8 cellular contexts compared by ENCODE assay signal in genomic region chr6:18323935-18324707, GRCh38. TPM values are rescaled to one million over a fixed set of nuclear protein-coding genes. Genes with fewer than 3 reads are reported as not detected.
DNase-seq lines count a peak whose midpoint lies in the region; ATAC-seq, FAIRE-seq and TF ChIP-seq lines count a peak whose summit lies in the region.

No MANE protein-coding gene starts in this region.

- 26 to 33% (median 27%) methylated on average over 8 of the region's 8 CpGs for WGBS in small intestine, 3 donors

- H3K4me3 Mint-ChIP-seq in activated T-helper 17 cell treated with anti-CD3 and anti-CD28 coated beads, Interleukin-2, amount 50 U/mL, for 72 hours: no peak overlapping the region

- H3K9me3 ChIP-seq in small intestine (ENCODE audit: control insufficient read depth, low read depth): no peaks in the 10 kb centered on the region

- CTCF ChIA-PET in GM10248 (lab: Yijun Ruan, JAX): interaction anchor here (0.8 to 5.1 kb wide), 16 partner anchors 9 to 887 kb away, joined by 3 to 92 read pairs (median 3); partner anchors contain the start of gene RNF144B

- intact Hi-C loops in left cardiac atrium (cut with DNase I): loop anchor here (1.0 to 5.0 kb wide), 2 partner anchors 180 to 183 kb away; no protein-coding TSS in a partner anchor
- intact Hi-C loops in posterior vena cava (cut with DNase I): loop anchor here (2.0 kb wide), 2 partner anchors 179 to 183 kb away; no protein-coding TSS in a partner anchor

- ATAC-seq in HG02973 (IDR thresholded peaks at IDR 0.05; ENCODE audit: unreplicated experiment): peak; percentile 69
- ATAC-seq in activated T-helper 17 cell treated with anti-CD3 and anti-CD28 coated beads, Interleukin-2, amount 50 U/mL, for 72 hours (replicated peaks): peak; percentile 55
- peak; percentile 70 to 72 for ATAC-seq in left cardiac atrium

- H3K27me3 Mint-ChIP-seq in activated T-helper 17 cell treated with anti-CD3 and anti-CD28 coated beads, Interleukin-2, amount 50 U/mL, for 72 hours: no peaks in the 10 kb centered on the region

- no peak for FAIRE-seq in small intestine (lab: Jason Lieb, UNC)

- H3K27ac ChIP-seq in 22Rv1: 0 out of 2 replicates have a peak overlapping the region, but pooled peaks have one; percentile 15
- H3K27ac ChIP-seq in small intestine (ENCODE audit: low read depth in 1 of 2, low read length in 1 of 2): no peak overlapping the region

- no peaks in the 10 kb centered on the region for H3K9me3 Mint-ChIP-seq in activated T-helper 17 cell treated with anti-CD3 and anti-CD28 coated beads, Interleukin-2, amount 50 U/mL, for 72 hours

- peak; percentile 77 for TF ChIP-seq CTCF in 22Rv1 (IDR thresholded peaks at IDR 0.05)
- TF ChIP-seq CTCF in GM10248 (IDR thresholded peaks at IDR 0.05; ENCODE audit: control extremely low read depth, extremely low read depth, low read depth, missing control alignments): peak; percentile 67

- POLR2A ChIA-PET in GM10248 (lab: Yijun Ruan, JAX): no interaction called here

- peak; percentile 56 for DNase-seq in GM10248 (ENCODE audit: extremely low spot score)
- DNase-seq in NCI-H2196 treated with DMSO at 0.1 percent for 48 hours (lab: John Stamatoyannopoulos, UW; ENCODE audit: unreplicated experiment): peak; percentile 29
- DNase-seq in left cardiac atrium: no peak
- DNase-seq in small intestine: peak; percentile 61
- no peak for DNase-seq in posterior vena cava (ENCODE audit: low spot score)

- no peaks in the 10 kb centered on the region for H3K36me3 ChIP-seq in small intestine (ENCODE audit: control insufficient read depth in 2 of 2, insufficient read depth in 2 of 2, low read length in 2 of 2)

- no peaks in the 10 kb centered on the region for H3K27me3 ChIP-seq in small intestine (ENCODE audit: control insufficient read depth in 2 of 2, insufficient read depth in 2 of 2, low read length in 2 of 2)

- H3K27ac Mint-ChIP-seq in activated T-helper 17 cell treated with anti-CD3 and anti-CD28 coated beads, Interleukin-2, amount 50 U/mL, for 72 hours: no peak overlapping the region

- no peak overlapping the region for H3K4me3 ChIP-seq in small intestine (ENCODE audit: low read depth in 1 of 2, low read length in 2 of 2)

- no peaks in the 10 kb centered on the region for H3K4me1 Mint-ChIP-seq in activated T-helper 17 cell treated with anti-CD3 and anti-CD28 coated beads, Interleukin-2, amount 50 U/mL, for 72 hours

- no peaks in the 10 kb centered on the region for H3K4me1 ChIP-seq in small intestine (ENCODE audit: control insufficient read depth in 2 of 2, insufficient read depth in 1 of 2, low read depth in 1 of 2, low read length in 1 of 2)

- no peaks in the 10 kb centered on the region for H3K36me3 Mint-ChIP-seq in activated T-helper 17 cell treated with anti-CD3 and anti-CD28 coated beads, Interleukin-2, amount 50 U/mL, for 72 hours (ENCODE audit: low read depth)

RNA-seq across cellular contexts. Expression of gene DEK, which starts 59.8 kb away (rescaled TPM):
- total RNA-seq in activated T-helper 17 cell treated with anti-CD3 and anti-CD28 coated beads, Interleukin-2, amount 50 U/mL, for 72 hours: 100 to 1,000 TPM; 111 to 132 TPM
- total RNA-seq in left cardiac atrium (10 to 100 TPM; 72.9 to 87.2 TPM), posterior vena cava (10 to 100 TPM; 54.6 to 79.3 TPM)
- polyA plus RNA-seq in small intestine: 10 to 100 TPM; 55.7 to 77.2 (median 61.1) TPM

Comparison
In these comparisons a context has a peak if more than half of its experiments do, and no peak if none do; other contexts are left out.
1. DNase-seq: peak in GM10248 (single experiment), NCI-H2196 treated with DMSO at 0.1 percent for 48 hours (single experiment) and small intestine (single experiment); none in left cardiac atrium (single experiment) and posterior vena cava (single experiment).
2. Peak in every context shown above with its lines, with median percentiles within 50 percentile points of each other: ATAC-seq.